Comparison of ENCODE assay signal across 8 cellular contexts in genomic region chr7:66837007-66837406, GRCh38.
DNase-seq lines count a peak whose midpoint lies in the region; ATAC-seq, FAIRE-seq and TF ChIP-seq lines count a peak whose summit lies in the region.

No MANE protein-coding gene starts in this region.

- no peaks in the 10 kb centered on the region for H3K4me1 ChIP-seq in GM12878 (ENCODE audit: control insufficient read depth, insufficient read depth, low read length)

- TF ChIP-seq RAD21 in GM12878 (IDR thresholded peaks at IDR 0.05; ENCODE audit: insufficient read depth, low read depth, low read length): peak; percentile 41

- no peaks in the 10 kb centered on the region for H3K27me3 ChIP-seq in GM12878 (replicated peaks in 1 of 2; ENCODE audit: control insufficient read depth in 2 of 2, insufficient read depth in 2 of 2, low read length in 1 of 2)

- TF ChIP-seq EP300 in GM12878 (IDR thresholded peaks at IDR 0.05; ENCODE audit: borderline replicate concordance in 1 of 2, control insufficient read depth in 1 of 2, low read depth in 2 of 2, low read length in 2 of 2): no peak

- peaks cover 2% of the 10 kb centered on the region; the same call in 2 of the 3 replicates for H3K9me3 ChIP-seq in GM12878 (replicated peaks; ENCODE audit: control insufficient read depth, insufficient read depth, low read length)

- no peak overlapping the region for H3K4me2 ChIP-seq in GM12878 (ENCODE audit: control insufficient read depth, insufficient read depth)

- no peaks in the 10 kb centered on the region for H4K20me1 ChIP-seq in GM12878 (ENCODE audit: control insufficient read depth, insufficient read depth)

- H3K36me3 ChIP-seq in GM12878 (ENCODE audit: control insufficient read depth in 2 of 2, insufficient read depth in 2 of 2, low read length in 1 of 2): no peaks in the 10 kb centered on the region

- CTCF ChIA-PET in GM12878 (lab: Yijun Ruan, JAX): no interaction called here

- ATAC-seq in GM12878: peak; percentile 90

- peak; percentile 66 for FAIRE-seq in GM12878 (lab: Jason Lieb, UNC)

- in situ Hi-C loops in GM12878 (cut with MboI): no loop called here

- no peak overlapping the region for H3K9ac ChIP-seq in GM12878 (ENCODE audit: control insufficient read depth, insufficient read depth, low read length)

- POLR2A ChIA-PET in GM12878 (lab: Charles Lee): no interaction called here

- TF ChIP-seq POLR2A in GM12878 (IDR thresholded peaks at IDR 0.05; ENCODE audit: low read depth, low read length): no peak

- H3K27ac ChIP-seq in GM12878 (ENCODE audit: control insufficient read depth, insufficient read depth): no peak overlapping the region

- intact Hi-C loops in GM12878 (cut with micrococcal nuclease; ENCODE audit: unreplicated experiment): loop anchor here (2.0 kb wide), 1 partner anchor 58 kb away; no protein-coding TSS in a partner anchor
- intact Hi-C loops in posterior vena cava (cut with DNase I): no loop called here

- no peak overlapping the region for H2AFZ ChIP-seq in GM12878 (ENCODE audit: control insufficient read depth, low read depth, low read length)

- no peak overlapping the region for H3K4me3 ChIP-seq in GM12878

- RAD21 ChIA-PET in GM12878 (lab: Charles Lee; ENCODE audit: unreplicated experiment): no interaction called here

- SMC1A ChIA-PET in GM12878 (lab: Charles Lee; ENCODE audit: uncharacterized antibody, unreplicated experiment): no interaction called here

- peak; percentile 19 to 57 (median 57); a peak in 5 of 6 replicates for TF ChIP-seq CTCF in GM12878 (IDR thresholded peaks at IDR 0.05 in 2 of 3, conservative IDR thresholded peaks at IDR 0.05 in 1 of 3; ENCODE audit: control insufficient read depth in 2 of 3, extremely low read depth in 1 of 3, insufficient read depth in 1 of 3, low read depth in 3 of 3, low read length in 3 of 3)

- 8% methylated on average over 5 of the region's 5 CpGs for WGBS in GM12878 (ENCODE audit: insufficient coverage, insufficient replicate concordance, low lambda C conversion rate, missing lambda C conversion rate)

- peak; percentile 76 for DNase-seq in activated CD4-positive, alpha-beta T cell treated with anti-CD3 and anti-CD28 coated beads for 48 hours
- DNase-seq in activated CD4-positive, alpha-beta T cell treated with anti-CD3 and anti-CD28 coated beads for 1 hour: no peak
- DNase-seq in NCI-H82 (lab: John Stamatoyannopoulos, UW) (peak; percentile 91), GM12878 (ENCODE audit: low read depth, low spot score) (no peak), posterior vena cava (ENCODE audit: low spot score) (peak; percentile 63), T-helper 9 cell (no peak), activated gamma-delta T cell treated with Interleukin-2 at 50 U/mL for 16 hours (no peak), NCI-H510A treated with DMSO at 0.1 percent for 48 hours (lab: John Stamatoyannopoulos, UW) (no peak)

- no TSS peak for BruUV-seq in GM12878 (replicated peaks; lab: Mats Ljungman, UMichigan)

- H3K79me2 ChIP-seq in GM12878 (ENCODE audit: control insufficient read depth, insufficient read depth, low read length): no peaks in the 10 kb centered on the region

TF ChIP-seq in GM12878, 131 proteins besides CTCF, POLR2A, EP300 and RAD21:
- TF ChIP-seq SMC3 (IDR thresholded peaks at IDR 0.05; ENCODE audit: borderline replicate concordance, low read length) (peak; percentile 52; the same call in 1 of the 2 replicates), MEF2B (IDR thresholded peaks at IDR 0.05; ENCODE audit: partially characterized antibody, poor library complexity, severe bottlenecking) (no peak)

Comparison
In these comparisons a context has a peak if more than half of its experiments do, and no peak if none do; other contexts are left out.
1. DNase-seq: peak in activated CD4-positive, alpha-beta T cell treated with anti-CD3 and anti-CD28 coated beads for 48 hours (single experiment), NCI-H82 (single experiment) and posterior vena cava (single experiment); none in activated CD4-positive, alpha-beta T cell treated with anti-CD3 and anti-CD28 coated beads for 1 hour (single experiment), GM12878 (single experiment), T-helper 9 cell (single experiment), activated gamma-delta T cell treated with Interleukin-2 at 50 U/mL for 16 hours (single experiment) and NCI-H510A treated with DMSO at 0.1 percent for 48 hours (single experiment).